Comparison of ENCODE assay signal across 9 cellular contexts in the genomic region with DNA sequence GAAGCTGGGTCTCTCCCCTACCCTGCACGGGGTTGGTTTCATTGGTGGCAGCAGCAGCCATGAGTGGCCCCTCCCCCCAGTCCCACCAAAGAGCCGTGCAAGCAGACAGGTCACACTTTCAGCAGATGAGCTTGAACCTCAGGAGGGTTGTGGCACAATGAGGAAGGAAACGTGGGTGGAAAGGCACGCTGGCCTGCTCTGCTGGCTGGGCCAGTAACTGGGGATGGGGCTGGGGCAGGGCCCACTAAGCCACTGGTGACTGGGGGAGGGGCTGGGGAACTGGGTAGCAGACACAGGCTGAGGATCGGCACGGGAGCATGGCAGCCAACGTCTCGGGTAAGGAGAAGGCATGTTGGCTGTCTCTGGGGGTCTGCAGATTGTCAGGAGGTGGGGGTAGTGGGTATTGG. TPM values are rescaled to one million over a fixed set of nuclear protein-coding genes. Genes with fewer than 3 reads are reported as not detected.
DNase-seq lines count a peak whose midpoint lies in the region; ATAC-seq and TF ChIP-seq lines count a peak whose summit lies in the region.
"Had no signal": no experiment of that assay in that cellular context is flagged by ENCODE, and none has a peak within 500 bp of the region (broad histone marks: within the 10 kb centered on the region; RNA-seq: fewer than 3 reads in every experiment).

A gene with protein sequence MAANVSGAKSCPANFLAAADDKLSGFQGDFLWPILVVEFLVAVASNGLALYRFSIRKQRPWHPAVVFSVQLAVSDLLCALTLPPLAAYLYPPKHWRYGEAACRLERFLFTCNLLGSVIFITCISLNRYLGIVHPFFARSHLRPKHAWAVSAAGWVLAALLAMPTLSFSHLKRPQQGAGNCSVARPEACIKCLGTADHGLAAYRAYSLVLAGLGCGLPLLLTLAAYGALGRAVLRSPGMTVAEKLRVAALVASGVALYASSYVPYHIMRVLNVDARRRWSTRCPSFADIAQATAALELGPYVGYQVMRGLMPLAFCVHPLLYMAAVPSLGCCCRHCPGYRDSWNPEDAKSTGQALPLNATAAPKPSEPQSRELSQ (plus strand): TSS at position 289 of the 407 bp plus-strand sequence. CDS start 29 bp downstream, at position 318.

- H3K27me3 ChIP-seq in KMS-11 (ENCODE audit: insufficient read depth, low read depth) (no peaks in the 10 kb centered on the region), neural progenitor cell (no peaks in the 10 kb centered on the region)

- no peak within 1 kb of the TSS for H3K4me3 ChIP-seq in KMS-11 (IDR thresholded peaks at IDR 0.05; ENCODE audit: insufficient read depth, low read depth, low read length)
- no peak within 1 kb of the TSS for H3K4me3 ChIP-seq in neural progenitor cell

- peaks cover 35% of the 10 kb centered on the region for H3K79me2 ChIP-seq in KMS-11 (ENCODE audit: insufficient read depth, low read depth)
- H3K79me2 ChIP-seq in neural progenitor cell (ENCODE audit: low read depth): peaks cover 22% of the 10 kb centered on the region

- H3K27ac ChIP-seq in KMS-11 (peak within 1 kb of the TSS; percentile 60; the same call in 1 of the 2 replicates), neural progenitor cell (no peak within 1 kb of the TSS)

- H3K4me2 ChIP-seq in KMS-11 (peak within 1 kb of the TSS; percentile 40), neural progenitor cell (no peak within 1 kb of the TSS)

- H3K9ac ChIP-seq in KMS-11 (no peak within 1 kb of the TSS), neural progenitor cell (no peak within 1 kb of the TSS)

- H2AFZ ChIP-seq in KMS-11 (ENCODE audit: low read depth) (no peak within 1 kb of the TSS), neural progenitor cell (replicated peaks) (no peak within 1 kb of the TSS)

- peaks cover 18% of the 10 kb centered on the region for H3K4me1 Mint-ChIP-seq in Calu3 (ENCODE audit: low read depth, unreplicated experiment)
- peaks cover 7% of the 10 kb centered on the region for H3K4me1 Mint-ChIP-seq in neural progenitor cell

- no peaks in the 10 kb centered on the region for H4K20me1 ChIP-seq in KMS-11 (ENCODE audit: insufficient read depth)
- peaks cover 15% of the 10 kb centered on the region for H4K20me1 ChIP-seq in neural progenitor cell (ENCODE audit: low read depth)

- H3K9me3 Mint-ChIP-seq in Calu3 (ENCODE audit: low read depth, unreplicated experiment) (no peaks in the 10 kb centered on the region), neural progenitor cell (no peaks in the 10 kb centered on the region)

- CTCF ChIA-PET in Calu3 (lab: Charles Lee): no interaction called here

- BruUV-seq in Calu3 (replicated peaks; lab: Mats Ljungman, UMichigan): no TSS peak

- H3K9me3 ChIP-seq in neural progenitor cell (ENCODE audit: low read depth): no peaks in the 10 kb centered on the region

- H3F3A ChIP-seq in neural progenitor cell (ENCODE audit: low read depth): peaks cover 39% of the 10 kb centered on the region

- peaks cover 67% of the 10 kb centered on the region for H3K4me1 ChIP-seq in KMS-11 (ENCODE audit: low read depth, poor library complexity, severe bottlenecking)
- peaks cover 7% of the 10 kb centered on the region for H3K4me1 ChIP-seq in neural progenitor cell

- H3K36me3 ChIP-seq in KMS-11 (ENCODE audit: insufficient read depth): peaks cover 20% of the 10 kb centered on the region; the same call in 1 of the 2 replicates
- H3K36me3 ChIP-seq in neural progenitor cell: no peaks in the 10 kb centered on the region

- H3K27ac Mint-ChIP-seq in Calu3 (ENCODE audit: unreplicated experiment): peak within 1 kb of the TSS; percentile 77
- no peak within 1 kb of the TSS for H3K27ac Mint-ChIP-seq in neural progenitor cell

- no peak within 1 kb of the TSS for H3K4me3 Mint-ChIP-seq in Calu3 (ENCODE audit: low read depth, unreplicated experiment)
- peak within 1 kb of the TSS; percentile 53 for H3K4me3 Mint-ChIP-seq in neural progenitor cell

- no peak for TF ChIP-seq CTCF in Calu3 (IDR thresholded peaks at IDR 0.05; ENCODE audit: unreplicated experiment)
- TF ChIP-seq CTCF in KMS-11 (conservative IDR thresholded peaks at IDR 0.05; ENCODE audit: low read depth, low read length): no peak
- TF ChIP-seq CTCF in neural progenitor cell (IDR thresholded peaks at IDR 0.05): no peak

- ATAC-seq in HG02763 (IDR thresholded peaks at IDR 0.05; ENCODE audit: unreplicated experiment): no peak
- no peak for ATAC-seq in HG03460 (IDR thresholded peaks at IDR 0.05; ENCODE audit: unreplicated experiment)

- intact Hi-C loops in Calu3 (cut with micrococcal nuclease; ENCODE audit: unreplicated experiment): loop anchor here (5.0 kb wide), 1 partner anchor 79 kb away; no protein-coding TSS in a partner anchor

- no peaks in the 10 kb centered on the region for H3K27me3 Mint-ChIP-seq in Calu3 (ENCODE audit: unreplicated experiment)
- peaks cover 10% of the 10 kb centered on the region for H3K27me3 Mint-ChIP-seq in neural progenitor cell (ENCODE audit: insufficient read depth, low read depth)

- DNase-seq in Calu3: no peak
- peak; percentile 7 for DNase-seq in activated effector memory CD4-positive, alpha-beta T cell treated with Interleukin-2 at 50 U/mL for 16 hours
- DNase-seq in neural progenitor cell (ENCODE audit: low spot score): no peak
- DNase-seq in OCI-M2 (lab: John Stamatoyannopoulos, UW; ENCODE audit: unreplicated experiment): no peak
- DNase-seq in NCI-H345 (lab: John Stamatoyannopoulos, UW): no peak
- DNase-seq: SW 1271 had no signal

- H3K36me3 Mint-ChIP-seq in Calu3 (ENCODE audit: insufficient read depth, unreplicated experiment) (peaks cover 78% of the 10 kb centered on the region), neural progenitor cell (peaks cover 16% of the 10 kb centered on the region)

RNA-seq across cellular contexts. Expression of the gene that starts here (rescaled TPM):
- 20.7 and 25.2 TPM in 2 replicates for total RNA-seq in Calu3 (2022)
- total RNA-seq in neural progenitor cell (ENCODE audit: low replicate concordance): 2.2 TPM in 1 of 2 replicates, not detected in the other
